ENCODE assay signal across 26 cellular contexts in genomic region chr22:28017859-28018258, GRCh38.
A peak's percentile ranks its signal among the peaks of the same experiment; 100 is the strongest.
DNase-seq lines count a peak whose midpoint lies in the region; ATAC-seq and TF ChIP-seq lines count a peak whose summit lies in the region.
"Had no signal": no experiment of that assay in that cellular context is flagged by ENCODE, and none has a peak within 500 bp of the region (broad histone marks: within the 10 kb centered on the region; RNA-seq: fewer than 3 reads in every experiment).

No MANE protein-coding gene starts in this region.

- no peak for TF ChIP-seq POLR2A in suprapubic skin (IDR thresholded peaks at IDR 0.05)

- H3K27me3 ChIP-seq in RWPE2 (ENCODE audit: insufficient read depth, poor library complexity, severe bottlenecking), result no peaks in the 10 kb centered on the region
- H3K27me3 ChIP-seq in suprapubic skin, result no peaks in the 10 kb centered on the region
- H3K27me3 ChIP-seq: BLaER1 treated with 17β-estradiol and CSF1 and Interleukin-3, amounts not matched to agents 10 nM and 100 nM; vagina had no signal

- H3K4me1 ChIP-seq in RWPE2 (ENCODE audit: insufficient read depth, poor library complexity, severe bottlenecking) (no peaks in the 10 kb centered on the region), suprapubic skin (peaks cover 45% of the 10 kb centered on the region)

- CTCF ChIA-PET in activated naive CD4-positive, alpha-beta T cell treated with anti-CD3 and anti-CD28 coated beads, Interleukin-2, amount 10 ng/mL, durations not matched to agents 7 days and 5 days (lab: Charles Lee), result interaction anchor here (1.0 to 4.2 kb wide), 2 partner anchors 32 to 425 kb away, joined by 3 to 32 read pairs; no protein-coding TSS in a partner anchor

- H3K36me3 ChIP-seq in RWPE2 (ENCODE audit: low read depth) (no peaks in the 10 kb centered on the region), suprapubic skin (peaks cover 11% of the 10 kb centered on the region)
- H3K36me3 ChIP-seq: BLaER1 treated with 17β-estradiol and CSF1 and Interleukin-3, amounts not matched to agents 10 nM and 100 nM; vagina had no signal

- DNase-seq in activated naive CD4-positive, alpha-beta T cell treated with anti-CD3 and anti-CD28 coated beads, Interleukin-2, amount 10 ng/mL, durations not matched to agents 7 days and 5 days, result peak; percentile 18
- DNase-seq in activated naive CD4-positive, alpha-beta T cell treated with anti-CD3 and anti-CD28 coated beads, Interleukin-2, amount 50 U/mL, for 16 hours, result no peak
- DNase-seq in RWPE2 (ENCODE audit: low spot score), result peak; percentile 47
- DNase-seq in neural crest cell (ENCODE audit: low read depth, low spot score), result no peak
- DNase-seq in suprapubic skin (ENCODE audit: low spot score in 2 of 2), result peak; percentile 49 to 71
- DNase-seq in AG08396 (ENCODE audit: low spot score), result no peak
- DNase-seq in NCI-H82 (lab: John Stamatoyannopoulos, UW), result no peak
- DNase-seq in AG08395 (ENCODE audit: low spot score), result no peak
- DNase-seq: activated CD4-positive, alpha-beta memory T cell treated with anti-CD3 and anti-CD28 coated beads, Interleukin-2, amount 10 ng/mL, durations not matched to agents 7 days and 5 days; activated T-cell treated with anti-CD3 and anti-CD28 coated beads, Interleukin-2, amount 50 U/mL, for 48 hours; cerebellar nuclear complex; COR-L47; DMS79; Karpas-422; natural killer cell; NCI-H1436 treated with DMSO at 0.1 percent for 48 hours; NCI-H2107; NCI-H446 treated with DMSO at 0.1 percent for 48 hours; PC-3; SIG-M5; stimulated activated CD4-positive, alpha-beta T cell treated with anti-CD3 and anti-CD28 coated beads, Interleukin-1b, Interleukin-23, amount 100 ng/mL, for 48 hours; substantia nigra had no signal

- no peak for ATAC-seq in RWPE2 (ENCODE audit: low read depth)
- ATAC-seq: activated naive CD4-positive, alpha-beta T cell treated with anti-CD3 and anti-CD28 coated beads, Interleukin-2, amount 50 U/mL, for 72 hours; natural killer cell; PC-3 had no signal

- H3K4me3 ChIP-seq in RWPE2 (ENCODE audit: severe bottlenecking) (no peak overlapping the region), suprapubic skin (no peak overlapping the region)
- H3K4me3 ChIP-seq: BLaER1 treated with 17β-estradiol and CSF1 and Interleukin-3, amounts not matched to agents 10 nM and 100 nM; skin epidermis; vagina had no signal

- TF ChIP-seq EP300 in suprapubic skin (IDR thresholded peaks at IDR 0.05), result no peak

- H3K4me1 Mint-ChIP-seq in activated naive CD4-positive, alpha-beta T cell treated with anti-CD3 and anti-CD28 coated beads, Interleukin-2, amount 10 ng/mL, durations not matched to agents 7 days and 5 days, result peaks cover 5% of the 10 kb centered on the region
- H3K4me1 Mint-ChIP-seq in neural crest cell, result peaks cover 54% of the 10 kb centered on the region

- H3K36me3 Mint-ChIP-seq in activated naive CD4-positive, alpha-beta T cell treated with anti-CD3 and anti-CD28 coated beads, Interleukin-2, amount 10 ng/mL, durations not matched to agents 7 days and 5 days, result no peaks in the 10 kb centered on the region
- H3K36me3 Mint-ChIP-seq in neural crest cell (ENCODE audit: low read depth), result no peaks in the 10 kb centered on the region
- H3K36me3 Mint-ChIP-seq: activated naive CD4-positive, alpha-beta T cell treated with anti-CD3 and anti-CD28 coated beads, Interleukin-2, amount 50 U/mL, for 72 hours; natural killer cell had no signal

- no peak overlapping the region for H3K4me3 Mint-ChIP-seq in activated naive CD4-positive, alpha-beta T cell treated with anti-CD3 and anti-CD28 coated beads, Interleukin-2, amount 10 ng/mL, durations not matched to agents 7 days and 5 days
- H3K4me3 Mint-ChIP-seq in neural crest cell, result no peak overlapping the region
- H3K4me3 Mint-ChIP-seq: activated CD4-positive, alpha-beta memory T cell treated with anti-CD3 and anti-CD28 coated beads, Interleukin-2, amount 10 ng/mL, durations not matched to agents 7 days and 5 days; natural killer cell had no signal

- H3K9me3 ChIP-seq in RWPE2 (ENCODE audit: severe bottlenecking), result no peaks in the 10 kb centered on the region
- no peaks in the 10 kb centered on the region for H3K9me3 ChIP-seq in suprapubic skin
- H3K9me3 ChIP-seq: BLaER1 treated with 17β-estradiol and CSF1 and Interleukin-3, amounts not matched to agents 10 nM and 100 nM; vagina had no signal

- H3K27ac ChIP-seq in RWPE2 (ENCODE audit: poor library complexity, severe bottlenecking) (no peak overlapping the region), suprapubic skin (no peak overlapping the region)
- H3K27ac ChIP-seq: skin epidermis, vagina had no signal

- peaks cover 3% of the 10 kb centered on the region for H3K27me3 Mint-ChIP-seq in activated naive CD4-positive, alpha-beta T cell treated with anti-CD3 and anti-CD28 coated beads, Interleukin-2, amount 10 ng/mL, durations not matched to agents 7 days and 5 days
- H3K27me3 Mint-ChIP-seq in neural crest cell (ENCODE audit: low read depth), result no peaks in the 10 kb centered on the region
- H3K27me3 Mint-ChIP-seq: activated CD4-positive, alpha-beta memory T cell treated with anti-CD3 and anti-CD28 coated beads, Interleukin-2, amount 10 ng/mL, durations not matched to agents 7 days and 5 days had no signal

- no peak for TF ChIP-seq CTCF in RWPE2 (IDR thresholded peaks at IDR 0.05; ENCODE audit: poor library complexity, severe bottlenecking)
- TF ChIP-seq CTCF in neural crest cell (conservative IDR thresholded peaks at IDR 0.05), result no peak
- no peak for TF ChIP-seq CTCF in suprapubic skin (IDR thresholded peaks at IDR 0.05)

- WGBS in suprapubic skin, result 98% methylated on average over 4 of the region's 4 CpGs

- H3K9me3 Mint-ChIP-seq in activated naive CD4-positive, alpha-beta T cell treated with anti-CD3 and anti-CD28 coated beads, Interleukin-2, amount 10 ng/mL, durations not matched to agents 7 days and 5 days, result no peaks in the 10 kb centered on the region
- no peaks in the 10 kb centered on the region for H3K9me3 Mint-ChIP-seq in neural crest cell
- H3K9me3 Mint-ChIP-seq: activated CD4-positive, alpha-beta memory T cell treated with anti-CD3 and anti-CD28 coated beads, Interleukin-2, amount 10 ng/mL, durations not matched to agents 7 days and 5 days; activated naive CD4-positive, alpha-beta T cell treated with anti-CD3 and anti-CD28 coated beads, Interleukin-2, amount 50 U/mL, for 72 hours; natural killer cell had no signal

- H3K27ac Mint-ChIP-seq in activated naive CD4-positive, alpha-beta T cell treated with anti-CD3 and anti-CD28 coated beads, Interleukin-2, amount 10 ng/mL, durations not matched to agents 7 days and 5 days, result no peak overlapping the region
- peak overlapping the region; percentile 83 for H3K27ac Mint-ChIP-seq in neural crest cell (ENCODE audit: unreplicated experiment)
- H3K27ac Mint-ChIP-seq: activated CD4-positive, alpha-beta memory T cell treated with anti-CD3 and anti-CD28 coated beads, Interleukin-2, amount 10 ng/mL, durations not matched to agents 7 days and 5 days; natural killer cell had no signal

Comparison
In these comparisons a context has a peak if more than half of its experiments do, and no peak if none do; other contexts are left out.
1. DNase-seq: peak in activated naive CD4-positive, alpha-beta T cell treated with anti-CD3 and anti-CD28 coated beads, Interleukin-2, amount 10 ng/mL, durations not matched to agents 7 days and 5 days (single experiment), RWPE2 (single experiment) and suprapubic skin (2 of 2); none in activated naive CD4-positive, alpha-beta T cell treated with anti-CD3 and anti-CD28 coated beads, Interleukin-2, amount 50 U/mL, for 16 hours (single experiment), neural crest cell (single experiment), AG08396 (single experiment), NCI-H82 (single experiment) and AG08395 (single experiment).